19 cellular contexts compared by ENCODE assay signal in the genomic region with DNA sequence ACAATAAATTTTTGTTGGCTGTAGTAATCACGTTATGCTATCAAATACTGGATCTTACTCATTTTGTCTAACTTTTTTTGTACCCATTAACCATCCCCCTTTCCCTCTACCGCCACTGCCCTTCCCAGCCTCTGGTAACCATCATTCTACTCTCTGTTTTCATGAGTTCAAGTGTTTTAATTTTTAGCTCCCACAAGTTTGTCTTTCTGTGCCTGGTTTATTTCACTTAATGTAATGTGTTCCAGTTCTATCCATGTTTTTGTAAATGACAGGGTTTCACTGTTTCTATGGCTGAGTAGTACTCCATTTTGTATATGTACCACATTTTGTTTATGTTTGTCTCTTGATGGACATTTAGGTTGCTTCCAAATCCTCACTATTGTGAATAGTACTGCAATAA. TPM values are rescaled to one million over a fixed set of nuclear protein-coding genes. Genes with fewer than 3 reads are reported as not detected.
DNase-seq lines count a peak whose midpoint lies in the region; ATAC-seq, FAIRE-seq and TF ChIP-seq lines count a peak whose summit lies in the region.
"Had no signal": no experiment of that assay in that cellular context is flagged by ENCODE, and none has a peak within 500 bp of the region (broad histone marks: within the 10 kb centered on the region; RNA-seq: fewer than 3 reads in every experiment).

No MANE protein-coding gene starts in this region.

- no peak overlapping the region for H3K4me3 Mint-ChIP-seq in CD8-positive, alpha-beta T cell
- H3K4me3 Mint-ChIP-seq: B cell; CD4-positive, alpha-beta T cell; CD8-positive, alpha-beta memory T cell had no signal

- 93% methylated on average over 2 of the region's 2 CpGs for WGBS in SK-N-SH (ENCODE audit: low lambda C conversion rate)
- WGBS in GM12878 (ENCODE audit: insufficient coverage, insufficient replicate concordance, low lambda C conversion rate, missing lambda C conversion rate): 92% methylated on average over 2 of the region's 2 CpGs

- no peaks in the 10 kb centered on the region for H3F3A ChIP-seq in SK-N-SH (replicated peaks; ENCODE audit: insufficient read depth)

- no peak overlapping the region for H3K9ac ChIP-seq in SK-N-SH
- no peak overlapping the region for H3K9ac ChIP-seq in GM12878 (ENCODE audit: control insufficient read depth, insufficient read depth, low read length)
- H3K9ac ChIP-seq: BLaER1 treated with 17β-estradiol and CSF1 and Interleukin-3, amounts not matched to agents 10 nM and 100 nM had no signal

- no peak overlapping the region for H3K27ac ChIP-seq in SK-N-SH (ENCODE audit: low read depth in 2 of 2, low read length in 1 of 2)
- H3K27ac ChIP-seq in CD8-positive, alpha-beta T cell (ENCODE audit: low read depth, low read length): no peak overlapping the region
- no peak overlapping the region for H3K27ac ChIP-seq in GM12878 (ENCODE audit: control insufficient read depth, insufficient read depth)
- H3K27ac ChIP-seq in osteoblast (ENCODE audit: low read depth, low read length): no peak overlapping the region
- H3K27ac ChIP-seq: 22Rv1; A549; BLaER1 treated with 17β-estradiol and CSF1 and Interleukin-3, amounts not matched to agents 10 nM and 100 nM; C4-2B had no signal

- CTCF ChIA-PET in SK-N-SH (lab: Yijun Ruan, JAX) (no interaction called here), GM12878 (lab: Yijun Ruan, JAX) (no interaction called here)
- CTCF ChIA-PET in CD8-positive, alpha-beta T cell (lab: Charles Lee): no interaction called here

- RAD21 ChIA-PET in GM12878 (lab: Charles Lee; ENCODE audit: unreplicated experiment): no interaction called here

- FAIRE-seq in GM12892 (lab: Jason Lieb, UNC) (peak; percentile 57), GM12878 (lab: Jason Lieb, UNC) (peak; percentile 41)
- FAIRE-seq: A549, GM19239 had no signal

- H3K27me3 Mint-ChIP-seq in CD8-positive, alpha-beta T cell (ENCODE audit: low read depth): no peaks in the 10 kb centered on the region
- H3K27me3 Mint-ChIP-seq: B cell; CD4-positive, alpha-beta T cell; CD8-positive, alpha-beta memory T cell had no signal

- H3K4me2 ChIP-seq in SK-N-SH (no peak overlapping the region), GM12878 (ENCODE audit: control insufficient read depth, insufficient read depth) (no peak overlapping the region), osteoblast (ENCODE audit: insufficient read depth, low read length) (no peak overlapping the region)
- H3K4me2 ChIP-seq: A549; BLaER1 treated with 17β-estradiol and CSF1 and Interleukin-3, amounts not matched to agents 10 nM and 100 nM had no signal

- H3K4me1 ChIP-seq in SK-N-SH (ENCODE audit: control insufficient read depth in 1 of 2, insufficient read depth in 2 of 2, low read depth in 1 of 2, low read length in 1 of 2): no peaks in the 10 kb centered on the region
- H3K4me1 ChIP-seq in CD8-positive, alpha-beta T cell (ENCODE audit: insufficient read depth, low read length): no peaks in the 10 kb centered on the region
- H3K4me1 ChIP-seq in GM12878 (ENCODE audit: control insufficient read depth, insufficient read depth, low read length): peaks cover 4% of the 10 kb centered on the region
- no peaks in the 10 kb centered on the region for H3K4me1 ChIP-seq in osteoblast (ENCODE audit: insufficient read depth, low read length)
- H3K4me1 ChIP-seq: A549 had no signal

- no peaks in the 10 kb centered on the region for H3K9me3 Mint-ChIP-seq in CD8-positive, alpha-beta T cell
- H3K9me3 Mint-ChIP-seq: CD4-positive, alpha-beta T cell; CD8-positive, alpha-beta memory T cell had no signal

- TF ChIP-seq CTCF in SK-N-SH (IDR thresholded peaks at IDR 0.05): no peak
- TF ChIP-seq CTCF in CD8-positive, alpha-beta T cell (IDR thresholded peaks at IDR 0.05): no peak
- no peak for TF ChIP-seq CTCF in GM12878 (IDR thresholded peaks at IDR 0.05 in 2 of 3, conservative IDR thresholded peaks at IDR 0.05 in 1 of 3; ENCODE audit: control insufficient read depth in 2 of 3, extremely low read depth in 1 of 3, insufficient read depth in 1 of 3, low read depth in 3 of 3, low read length in 3 of 3)
- TF ChIP-seq CTCF in osteoblast (IDR thresholded peaks at IDR 0.05; ENCODE audit: extremely low read depth, low read depth, low read length): no peak

- TF ChIP-seq POLR2A in GM12892 (IDR thresholded peaks at IDR 0.05; ENCODE audit: low read depth, low read length) (no peak), GM12878 (IDR thresholded peaks at IDR 0.05; ENCODE audit: low read depth, low read length) (no peak)

- peaks cover 0 to 8% of the 10 kb centered on the region in 2 experiments for H3K36me3 ChIP-seq in SK-N-SH (replicated peaks in 1 of 2; ENCODE audit: control insufficient read depth in 1 of 2, insufficient read depth in 2 of 2, low read length in 1 of 2)
- no peaks in the 10 kb centered on the region for H3K36me3 ChIP-seq in CD8-positive, alpha-beta T cell (ENCODE audit: insufficient read depth, low read length)
- no peaks in the 10 kb centered on the region for H3K36me3 ChIP-seq in GM12878 (ENCODE audit: control insufficient read depth in 2 of 2, insufficient read depth in 2 of 2, low read length in 1 of 2)
- no peaks in the 10 kb centered on the region for H3K36me3 ChIP-seq in osteoblast (ENCODE audit: insufficient read depth, low read length)

- H3K9me3 ChIP-seq in SK-N-SH (no peaks in the 10 kb centered on the region), GM12878 (replicated peaks; ENCODE audit: control insufficient read depth, insufficient read depth, low read length) (no peaks in the 10 kb centered on the region; the same call in 1 of the 3 replicates), osteoblast (ENCODE audit: low read depth, low read length) (no peaks in the 10 kb centered on the region)
- no peaks in the 10 kb centered on the region for H3K9me3 ChIP-seq in CD8-positive, alpha-beta T cell (ENCODE audit: low read length)
- H3K9me3 ChIP-seq: A549 had no signal

- peaks cover 7% of the 10 kb centered on the region for H3K36me3 Mint-ChIP-seq in CD8-positive, alpha-beta T cell

- H3K4me1 Mint-ChIP-seq in CD8-positive, alpha-beta T cell (ENCODE audit: low read depth): no peaks in the 10 kb centered on the region
- H3K4me1 Mint-ChIP-seq: CD8-positive, alpha-beta memory T cell had no signal

- SMC1A ChIA-PET in GM12878 (lab: Charles Lee; ENCODE audit: uncharacterized antibody, unreplicated experiment): no interaction called here

- intact Hi-C loops in CD8-positive, alpha-beta T cell (cut with DNase I, micrococcal nuclease): no loop called here
- intact Hi-C loops in GM12878 (cut with micrococcal nuclease; ENCODE audit: unreplicated experiment): loop anchor here (5.0 kb wide), 1 partner anchor 45 kb away; no protein-coding TSS in a partner anchor

- H2AFZ ChIP-seq in SK-N-SH (ENCODE audit: low read depth) (no peak overlapping the region), GM12878 (ENCODE audit: control insufficient read depth, low read depth, low read length) (no peak overlapping the region), osteoblast (ENCODE audit: low read length) (no peak overlapping the region)

- no peaks in the 10 kb centered on the region for H4K20me1 ChIP-seq in SK-N-SH (ENCODE audit: insufficient read depth)
- H4K20me1 ChIP-seq in GM12878 (ENCODE audit: control insufficient read depth, insufficient read depth): no peaks in the 10 kb centered on the region
- H4K20me1 ChIP-seq in osteoblast (ENCODE audit: insufficient read depth, low read length): no peaks in the 10 kb centered on the region
- H4K20me1 ChIP-seq: BLaER1 treated with 17β-estradiol and CSF1 and Interleukin-3, amounts not matched to agents 10 nM and 100 nM had no signal

- DNase-seq in SK-N-SH (no peak), GM12892 (ENCODE audit: insufficient read length) (no peak), GM12878 (ENCODE audit: low read depth, low spot score) (no peak), osteoblast (ENCODE audit: insufficient read length, low spot score, missing footprints) (no peak)
- DNase-seq in CD8-positive, alpha-beta T cell: no peak
- DNase-seq in activated naive CD4-positive, alpha-beta T cell (lab: John Stamatoyannopoulos, UW): no peak
- DNase-seq: AML-193; CD4-positive, alpha-beta T cell; CD8-positive, alpha-beta memory T cell; COR-L47; DMS79 treated with DMSO at 0.1 percent for 48 hours; GF-D8 had no signal

- ATAC-seq in SK-N-SH treated with all-trans-retinoic acid at 6 μM for 48 hours (no peak), GM12878 (no peak)
- ATAC-seq in CD8-positive, alpha-beta T cell: no peak
- ATAC-seq: A549 had no signal

- TF ChIP-seq EP300 in SK-N-SH (IDR thresholded peaks at IDR 0.05; ENCODE audit: borderline replicate concordance in 1 of 2, low read depth in 1 of 2, low read length in 1 of 2): no peak
- no peak for TF ChIP-seq EP300 in GM12878 (IDR thresholded peaks at IDR 0.05; ENCODE audit: borderline replicate concordance in 1 of 2, control insufficient read depth in 1 of 2, low read depth in 2 of 2, low read length in 2 of 2)

- no peak overlapping the region for H3K4me3 ChIP-seq in SK-N-SH (ENCODE audit: low read depth in 2 of 2, low read length in 1 of 2)
- H3K4me3 ChIP-seq in CD8-positive, alpha-beta T cell (ENCODE audit: low read depth, low read length): no peak overlapping the region
- no peak overlapping the region for H3K4me3 ChIP-seq in GM12878
- H3K4me3 ChIP-seq in osteoblast (ENCODE audit: insufficient read depth, low read length): no peak overlapping the region
- H3K4me3 ChIP-seq: A549; BLaER1 treated with 17β-estradiol and CSF1 and Interleukin-3, amounts not matched to agents 10 nM and 100 nM had no signal

- no peaks in the 10 kb centered on the region for H3K9me2 ChIP-seq in SK-N-SH

- POLR2A ChIA-PET in SK-N-SH (lab: Yijun Ruan, JAX): no interaction called here
- POLR2A ChIA-PET in CD8-positive, alpha-beta T cell (lab: Charles Lee): no interaction called here
- POLR2A ChIA-PET in GM12878 (lab: Charles Lee): no interaction called here

- TF ChIP-seq RAD21 in SK-N-SH (IDR thresholded peaks at IDR 0.05; ENCODE audit: low read length): no peak
- TF ChIP-seq RAD21 in GM12878 (IDR thresholded peaks at IDR 0.05; ENCODE audit: insufficient read depth, low read depth, low read length): no peak

- H3K27ac Mint-ChIP-seq in CD8-positive, alpha-beta T cell: peak overlapping the region; percentile 25
- H3K27ac Mint-ChIP-seq: B cell; CD4-positive, alpha-beta T cell; CD8-positive, alpha-beta memory T cell had no signal

- H3K27me3 ChIP-seq in SK-N-SH (ENCODE audit: insufficient read depth) (no peaks in the 10 kb centered on the region), GM12878 (replicated peaks in 1 of 2; ENCODE audit: control insufficient read depth in 2 of 2, insufficient read depth in 2 of 2, low read length in 1 of 2) (no peaks in the 10 kb centered on the region), osteoblast (ENCODE audit: insufficient read depth, low read length) (no peaks in the 10 kb centered on the region)
- H3K27me3 ChIP-seq in CD8-positive, alpha-beta T cell (ENCODE audit: insufficient read depth, low read length): no peaks in the 10 kb centered on the region
- H3K27me3 ChIP-seq: BLaER1 treated with 17β-estradiol and CSF1 and Interleukin-3, amounts not matched to agents 10 nM and 100 nM had no signal

- in situ Hi-C loops in GM12878 (cut with MboI): no loop called here

- H3K79me2 ChIP-seq in SK-N-SH (ENCODE audit: insufficient read depth) (peaks cover 9% of the 10 kb centered on the region; the same call in 1 of the 2 replicates), GM12878 (ENCODE audit: control insufficient read depth, insufficient read depth, low read length) (no peaks in the 10 kb centered on the region), osteoblast (ENCODE audit: insufficient read depth, low read length) (no peaks in the 10 kb centered on the region)

- no TSS peak for BruUV-seq in GM12878 (replicated peaks; lab: Mats Ljungman, UMichigan)

RNA-seq across cellular contexts. Expression of a gene that starts 52.1 kb away (rescaled TPM):
- 2.1 and 2.3 TPM in 2 replicates for polyA plus RNA-seq in SK-N-SH (2012; rRNA removed)
- polyA plus RNA-seq in SK-N-SH (2012; cell fraction: cytosol; rRNA removed): 0.88 and 1.3 TPM in 2 replicates
- 11.9 and 12.4 TPM in 2 replicates for polyA plus RNA-seq in SK-N-SH (2012; cell fraction: nucleus; rRNA removed)
- total RNA-seq in CD8-positive, alpha-beta T cell: 1 to 10 TPM; 8.5 to 9.0 TPM
- polyA plus RNA-seq in GM12892 (2012; ENCODE audit: missing spikeins): 7.4 TPM
- 144 and 149 TPM in 2 replicates for total RNA-seq in GM12878 (2013; cell fraction: nucleolus; rRNA removed)
- 7.7 and 9.4 TPM in 2 replicates for total RNA-seq in GM12878 (2014; rRNA removed)
- 7.5 and 8.1 TPM in 2 replicates for total RNA-seq in GM12878 (2014; rRNA removed; fragmentation: Illumina TruSeq; extraction: Trizol)
- 8.4 and 11.5 TPM in 2 replicates for total RNA-seq in GM12878 (2021)
- polyA plus RNA-seq in GM12878 (2011; ENCODE audit: low read depth): 3.7 TPM
- 3.6 and 4.7 TPM in 2 replicates for polyA plus RNA-seq in GM12878 (2011; rRNA removed)
- 3.5 and 3.6 TPM in 2 replicates for polyA plus RNA-seq in GM12878 (2011; cell fraction: cytosol; rRNA removed)
- 22.7 and 25.2 TPM in 2 replicates for polyA plus RNA-seq in GM12878 (2011; cell fraction: nucleus; rRNA removed)
- 4.9 and 6.5 TPM in 2 replicates for polyA plus RNA-seq in GM12878 (2012)
- 8.6 and 8.7 TPM in 2 replicates for polyA plus RNA-seq in GM12878 (2014; fragmentation: Illumina TruSeq; extraction: Trizol)
- polyA plus RNA-seq in GM12878 (2014; fragmentation: Nextera tagmentation; extraction: Ambion mirVana): 1 to 10 TPM in 1 of 2 experiments, under 1 TPM in 1; 0.58 to 1.1 TPM
- polyA plus RNA-seq in GM12878 (2014; rRNA removed): 8.2 and 9.3 TPM in 2 replicates
- polyA plus RNA-seq in GM12878 (2016; fragmentation: Nextera tagmentation; extraction: Ambion mirVana): 1 to 10 TPM; 2.7 to 2.9 TPM
- polyA minus RNA-seq in GM12878 (2011; rRNA and poly(A)+ RNA removed): 8.9 and 11.0 TPM in 2 replicates
- 1.5 and 2.0 TPM in 2 replicates for polyA minus RNA-seq in GM12878 (2011; cell fraction: cytosol; rRNA and poly(A)+ RNA removed)
- polyA minus RNA-seq in GM12878 (2011; cell fraction: nucleus; rRNA and poly(A)+ RNA removed): 10.2 and 13.9 TPM in 2 replicates
- 9.4 and 13.0 TPM in 2 replicates for total RNA-seq in osteoblast
